1 cellular context compared by ENCODE assay signal in genomic region chr9:14692918-14693861, GRCh38.
TF ChIP-seq lines count a peak whose summit lies in the region.

Gene ZDHHC21 (minus strand): TSS chr9:14693432. CDS start chr9:14674340, 19,092 bp downstream.

TF ChIP-seq in HepG2, 621 proteins besides CTCF, POLR2A, EP300 and RAD21 (continued from another document and continues in another):
- TF ChIP-seq ZSCAN5A (CRISPR knock-in tag; IDR thresholded peaks at IDR 0.05; ENCODE audit: borderline replicate concordance), result no peak
- TF ChIP-seq NR2F1 (CRISPR knock-in tag; IDR thresholded peaks at IDR 0.05), result no peak
- peak; percentile 75 for TF ChIP-seq ZMYM4 (CRISPR knock-in tag; IDR thresholded peaks at IDR 0.05)
- TF ChIP-seq ZNF710 (CRISPR knock-in tag; IDR thresholded peaks at IDR 0.05; ENCODE audit: borderline replicate concordance), result no peak
- TF ChIP-seq MLX (CRISPR knock-in tag; IDR thresholded peaks at IDR 0.05), result no peak
- TF ChIP-seq ZNF263 (CRISPR knock-in tag; IDR thresholded peaks at IDR 0.05), result 0 out of 2 replicates have a peak, but pooled peaks have one; percentile 25
- peak; percentile 57; the same call in 1 of the 2 replicates for TF ChIP-seq ZNF543 (CRISPR knock-in tag; IDR thresholded peaks at IDR 0.05)
- peak; percentile 86; the same call in 1 of the 2 replicates for TF ChIP-seq KDM5B (CRISPR knock-in tag; IDR thresholded peaks at IDR 0.05; ENCODE audit: borderline replicate concordance)
- TF ChIP-seq AGO2 (optimal IDR thresholded peaks at IDR 0.05; ENCODE audit: low read depth, low read length), result peak; percentile 31
- TF ChIP-seq PAWR (CRISPR knock-in tag; IDR thresholded peaks at IDR 0.05; ENCODE audit: borderline replicate concordance), result no peak
- TF ChIP-seq BRD4 (CRISPR knock-in tag; IDR thresholded peaks at IDR 0.05), result no peak
- TF ChIP-seq SAP130 (CRISPR knock-in tag; IDR thresholded peaks at IDR 0.05; ENCODE audit: low read depth), result peak; percentile 42; the same call in 1 of the 2 replicates
- TF ChIP-seq ETV6 (CRISPR knock-in tag; conservative IDR thresholded peaks at IDR 0.05), result peak; percentile 59
- TF ChIP-seq HOXD1 (CRISPR knock-in tag; IDR thresholded peaks at IDR 0.05), result no peak
- no peak for TF ChIP-seq ZNF432 (CRISPR knock-in tag; IDR thresholded peaks at IDR 0.05; ENCODE audit: borderline replicate concordance)
- TF ChIP-seq ZNF687 (CRISPR knock-in tag; IDR thresholded peaks at IDR 0.05), result peak; percentile 98
- TF ChIP-seq RARG (CRISPR knock-in tag; IDR thresholded peaks at IDR 0.05; ENCODE audit: low read depth), result no peak
- TF ChIP-seq KMT2A (CRISPR knock-in tag; IDR thresholded peaks at IDR 0.05), result peak; percentile 59; the same call in 1 of the 2 replicates
- no peak for TF ChIP-seq ISX (CRISPR knock-in tag; conservative IDR thresholded peaks at IDR 0.05)
- no peak for TF ChIP-seq SIX4 (CRISPR knock-in tag; IDR thresholded peaks at IDR 0.05)
- no peak for TF ChIP-seq ZMYM2 (CRISPR knock-in tag; IDR thresholded peaks at IDR 0.05)
- TF ChIP-seq NAIF1 (CRISPR knock-in tag; IDR thresholded peaks at IDR 0.05; ENCODE audit: borderline replicate concordance), result no peak
- TF ChIP-seq SNAPC2 (CRISPR knock-in tag; IDR thresholded peaks at IDR 0.05), result 0 out of 2 replicates have a peak, but pooled peaks have one; percentile 49
- TF ChIP-seq ZNF674 (CRISPR knock-in tag; IDR thresholded peaks at IDR 0.05; ENCODE audit: low read depth), result peak; percentile 96
- TF ChIP-seq ZNF891 (CRISPR knock-in tag; IDR thresholded peaks at IDR 0.05), result peak; percentile 91
- no peak for TF ChIP-seq TBX3 (IDR thresholded peaks at IDR 0.05; ENCODE audit: borderline replicate concordance)
- 0 out of 2 replicates have a peak, but pooled peaks have one; percentile 32 for TF ChIP-seq ZNF17 (CRISPR knock-in tag; IDR thresholded peaks at IDR 0.05)
- TF ChIP-seq ZNF276 (CRISPR knock-in tag; IDR thresholded peaks at IDR 0.05; ENCODE audit: low read depth), result 0 out of 2 replicates have a peak, but pooled peaks have one; percentile 44
- TF ChIP-seq CEBPZ (IDR thresholded peaks at IDR 0.05; ENCODE audit: low read length), result no peak
- TF ChIP-seq CREB3 (CRISPR knock-in tag; IDR thresholded peaks at IDR 0.05), result no peak
- TF ChIP-seq CREM (IDR thresholded peaks at IDR 0.05), result no peak
- TF ChIP-seq CREM (CRISPR knock-in tag; IDR thresholded peaks at IDR 0.05), result no peak
- TF ChIP-seq MLLT10 (CRISPR knock-in tag; IDR thresholded peaks at IDR 0.05), result no peak
- TF ChIP-seq EED (CRISPR knock-in tag; IDR thresholded peaks at IDR 0.05), result peak; percentile 89
- no peak for TF ChIP-seq AHR (CRISPR knock-in tag; IDR thresholded peaks at IDR 0.05)
- TF ChIP-seq FOXP1 (IDR thresholded peaks at IDR 0.05), result no peak
- no peak for TF ChIP-seq FOXP1 (CRISPR knock-in tag; IDR thresholded peaks at IDR 0.05)
- TF ChIP-seq ZNF777 (CRISPR knock-in tag; IDR thresholded peaks at IDR 0.05), result peak; percentile 59; the same call in 1 of the 2 replicates
- no peak for TF ChIP-seq PHF21A (CRISPR knock-in tag; IDR thresholded peaks at IDR 0.05)
- TF ChIP-seq IRF9 (CRISPR knock-in tag; IDR thresholded peaks at IDR 0.05; ENCODE audit: borderline replicate concordance), result peak; percentile 77; the same call in 1 of the 2 replicates
- TF ChIP-seq IRF1 (CRISPR knock-in tag; IDR thresholded peaks at IDR 0.05; ENCODE audit: low read depth), result no peak
- peak; percentile 61; the same call in 1 of the 2 replicates for TF ChIP-seq ZBTB38 (CRISPR knock-in tag; IDR thresholded peaks at IDR 0.05)
- TF ChIP-seq RFX5 (IDR thresholded peaks at IDR 0.05; ENCODE audit: low read depth, low read length), result no peak
- TF ChIP-seq ZBTB2 (CRISPR knock-in tag; IDR thresholded peaks at IDR 0.05; ENCODE audit: low read depth), result peak; percentile 66; the same call in 1 of the 2 replicates
- TF ChIP-seq NFATC3 (CRISPR knock-in tag; IDR thresholded peaks at IDR 0.05), result no peak
- TF ChIP-seq KLF16 (CRISPR knock-in tag; IDR thresholded peaks at IDR 0.05), result peak in 1 of 2 experiments; percentile 69; a peak in 1 of 4 replicates
- TF ChIP-seq SYNCRIP (IDR thresholded peaks at IDR 0.05; ENCODE audit: insufficient read depth, low read depth, low read length), result no peak
- peak; percentile 60; the same call in 1 of the 2 replicates for TF ChIP-seq ZFP90 (CRISPR knock-in tag; IDR thresholded peaks at IDR 0.05; ENCODE audit: borderline replicate concordance)
- no peak for TF ChIP-seq PCBP1 (IDR thresholded peaks at IDR 0.05; ENCODE audit: borderline replicate concordance, low read depth, low read length)
- peak; percentile 85 for TF ChIP-seq ZMAT3 (CRISPR knock-in tag; conservative IDR thresholded peaks at IDR 0.05)
